18 cellular contexts compared by ENCODE assay signal in genomic region chr7:121945066-121945848, GRCh38.
DNase-seq lines count a peak whose midpoint lies in the region; ATAC-seq and TF ChIP-seq lines count a peak whose summit lies in the region.
"Had no signal": no experiment of that assay in that cellular context is flagged by ENCODE, and none has a peak within 500 bp of the region (broad histone marks: within the 10 kb centered on the region; RNA-seq: fewer than 3 reads in every experiment).

No MANE protein-coding gene starts in this region.

- H3K36me3 ChIP-seq in A673 (ENCODE audit: insufficient read depth, low read length, poor library complexity, severe bottlenecking) (no peaks in the 10 kb centered on the region), HUES6 (ENCODE audit: control insufficient read depth, insufficient read depth, low read length) (peaks cover 4% of the 10 kb centered on the region; the same call in 1 of the 2 replicates)

- H3K27ac Mint-ChIP-seq in brain, result peak overlapping the region in 3 of 5 experiments; percentile 5 to 54 (median 12)

- H3K4me3 ChIP-seq in A673 (ENCODE audit: low read depth, low read length, poor library complexity, severe bottlenecking) (no peak overlapping the region), HUES6 (ENCODE audit: low read depth, low read length) (no peak overlapping the region), fibroblast of pulmonary artery (replicated peaks; ENCODE audit: low read depth, low read length) (no peak overlapping the region)
- H3K4me3 ChIP-seq: GM23248 had no signal

- H3K4me1 ChIP-seq in A673 (ENCODE audit: insufficient read depth, low read length, poor library complexity, severe bottlenecking) (peaks cover 16% of the 10 kb centered on the region), HUES6 (ENCODE audit: control insufficient read depth, insufficient read depth, low read length) (peaks cover 28% of the 10 kb centered on the region)

- intact Hi-C loops in A673 (cut with micrococcal nuclease; ENCODE audit: unreplicated experiment), result no loop called here

- POLR2A ChIA-PET in A673 (lab: Charles Lee; ENCODE audit: low non-redundant PET), result no interaction called here

- peaks cover 17% of the 10 kb centered on the region for H3K36me3 Mint-ChIP-seq in brain

- H3K27ac ChIP-seq in A673 (ENCODE audit: low read depth, low read length, poor library complexity, severe bottlenecking) (no peak overlapping the region), HUES6 (ENCODE audit: low read depth, low read length) (0 out of 2 replicates have a peak overlapping the region, but pooled peaks have one; percentile 26)
- H3K27ac ChIP-seq: C4-2B, GM23248 had no signal

- no peak for ATAC-seq in GM21737 (IDR thresholded peaks at IDR 0.05; ENCODE audit: unreplicated experiment)

- DNase-seq in A673 (ENCODE audit: low spot score), result peak; percentile 75
- DNase-seq in fibroblast of pulmonary artery (ENCODE audit: low read depth), result peak; percentile 13
- no peak for DNase-seq in dedifferentiated amniotic fluid mesenchymal stem cell (ENCODE audit: extremely low spot score)
- no peak for DNase-seq in DMS53 (lab: John Stamatoyannopoulos, UW)
- no peak for DNase-seq in Kasumi-1 (lab: John Stamatoyannopoulos, UW)
- DNase-seq: 8988T, GM23248, Karpas-422, NCI-H1417, NCI-H1930, NCI-H2171, NCI-H510A, NCI-H82, RPMI8226 had no signal

- H3K9ac ChIP-seq in HUES6 (ENCODE audit: low read length), result no peak overlapping the region
- H3K9ac ChIP-seq: GM23248 had no signal

- H3K4me3 Mint-ChIP-seq in brain, result no peak overlapping the region

- peaks cover 48% of the 10 kb centered on the region for H3K4me1 Mint-ChIP-seq in brain

- TF ChIP-seq CTCF in A673 (conservative IDR thresholded peaks at IDR 0.05; ENCODE audit: low read depth, low read length) (no peak), brain (conservative IDR thresholded peaks at IDR 0.05) (no peak), fibroblast of pulmonary artery (IDR thresholded peaks at IDR 0.05; ENCODE audit: low read length, missing control alignments) (no peak)

- no TSS peak for BruUV-seq in A673 (replicated peaks; lab: Mats Ljungman, UMichigan)

- CTCF ChIA-PET in A673 (lab: Charles Lee), result interaction anchor here (0.7 kb wide), 1 partner anchor 49 kb away, joined by 3 read pairs; no protein-coding TSS in a partner anchor

- no peaks in the 10 kb centered on the region for H3K9me3 Mint-ChIP-seq in brain

- no peaks in the 10 kb centered on the region for H3K27me3 Mint-ChIP-seq in brain

- H3K9me3 ChIP-seq in A673 (ENCODE audit: low read depth, low read length, poor library complexity, severe bottlenecking), result no peaks in the 10 kb centered on the region
- H3K9me3 ChIP-seq in HUES6 (ENCODE audit: control insufficient read depth, insufficient read depth, low read depth, low read length), result no peaks in the 10 kb centered on the region

- H3K27me3 ChIP-seq in A673 (replicated peaks; ENCODE audit: insufficient read depth, low read depth, low read length, poor library complexity) (peaks cover 5% of the 10 kb centered on the region), HUES6 (ENCODE audit: control insufficient read depth, insufficient read depth, low read length) (no peaks in the 10 kb centered on the region)

Comparison
In these comparisons a context has a peak if more than half of its experiments do, and no peak if none do; other contexts are left out.
1. DNase-seq: peak in A673 (single experiment) and fibroblast of pulmonary artery (single experiment); none in dedifferentiated amniotic fluid mesenchymal stem cell (single experiment), DMS53 (single experiment) and Kasumi-1 (0 of 2).